Comparison of ENCODE assay signal across 23 cellular contexts in the genomic region with DNA sequence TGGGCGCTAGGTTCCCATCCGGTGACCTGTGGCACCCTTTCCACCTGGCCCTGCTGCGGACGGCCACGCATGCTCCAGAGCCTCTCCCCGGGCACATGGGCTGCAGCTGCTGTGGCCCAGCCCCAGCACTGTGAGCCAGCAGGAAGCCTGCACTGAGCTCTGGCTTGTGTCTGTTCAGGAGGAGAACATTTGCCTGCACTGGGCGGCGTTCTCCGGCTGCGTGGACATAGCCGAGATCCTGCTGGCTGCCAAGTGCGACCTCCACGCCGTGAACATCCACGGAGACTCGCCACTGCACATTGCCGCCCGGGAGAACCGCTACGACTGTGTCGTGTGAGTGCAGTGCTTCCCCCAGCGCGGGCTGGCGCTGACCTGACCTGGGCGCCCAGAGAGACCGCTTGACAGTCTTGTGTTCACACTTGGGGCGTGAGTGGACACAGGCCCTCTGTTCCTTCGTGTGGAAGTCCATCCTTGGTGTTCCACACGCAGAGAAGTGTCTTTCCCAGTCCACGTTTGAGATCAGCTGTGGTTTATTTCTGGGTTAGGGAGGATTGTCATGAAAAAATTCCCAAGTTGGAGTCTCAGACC.
DNase-seq lines count a peak whose midpoint lies in the region; ATAC-seq, FAIRE-seq and TF ChIP-seq lines count a peak whose summit lies in the region.
"Had no signal": no experiment of that assay in that cellular context is flagged by ENCODE, and none has a peak within 500 bp of the region (broad histone marks: within the 10 kb centered on the region; RNA-seq: fewer than 3 reads in every experiment).

No MANE protein-coding gene starts in this region.

- H3K4ac ChIP-seq in mesenchymal stem cell (ENCODE audit: low read depth in 1 of 2, low read length in 2 of 2) = no peak overlapping the region

- no peak for TF ChIP-seq POLR2A in K562 (conservative IDR thresholded peaks at IDR 0.05)
- TF ChIP-seq POLR2A in GM12891 (IDR thresholded peaks at IDR 0.05; ENCODE audit: low read depth, low read length) = no peak

- no peak overlapping the region for H3K14ac ChIP-seq in mesenchymal stem cell (ENCODE audit: low read length in 2 of 2)

- H3K9me1 ChIP-seq in K562 (ENCODE audit: control insufficient read depth, insufficient read depth, low read length) = no peaks in the 10 kb centered on the region

- BruUV-seq in K562 (replicated peaks; lab: Mats Ljungman, UMichigan) = no TSS peak

- H3K23ac ChIP-seq in mesenchymal stem cell (ENCODE audit: low read length in 2 of 2) = no peak overlapping the region

- H3K4me1 ChIP-seq in K562 (replicated peaks in 1 of 2; ENCODE audit: control insufficient read depth in 2 of 2, insufficient read depth in 2 of 2, low read length in 2 of 2) (peaks cover 0 to 8% of the 10 kb centered on the region in 2 experiments; a peak in 2 of 5 replicates), mesenchymal stem cell (ENCODE audit: control insufficient read depth, insufficient read depth, low read depth, low read length) (peaks cover 3% of the 10 kb centered on the region)
- H3K4me1 ChIP-seq: HAP-1 had no signal

- CTCF ChIA-PET in K562 (lab: Yijun Ruan, JAX; ENCODE audit: low intra/inter-chr PET ratio) = no interaction called here

- H3K9me3 Mint-ChIP-seq in activated naive CD8-positive, alpha-beta T cell treated with anti-CD3 and anti-CD28 coated beads, Interleukin-2, amount 10 ng/mL, durations not matched to agents 7 days and 5 days = peaks cover 7% of the 10 kb centered on the region
- H3K9me3 Mint-ChIP-seq in activated naive CD8-positive, alpha-beta T cell treated with anti-CD3 and anti-CD28 coated beads for 36 hours = no peaks in the 10 kb centered on the region
- no peaks in the 10 kb centered on the region for H3K9me3 Mint-ChIP-seq in stimulated activated memory B cell treated with anti-CD40 and anti-IgM and Interleukin-4, amounts not matched to agents 10 μg/mL and 1 μg/mL and 100 μg/mL, for 72 hours
- H3K9me3 Mint-ChIP-seq: CD4-positive, alpha-beta memory T cell; IgD-negative memory B cell had no signal

- H2AFZ ChIP-seq in K562 (ENCODE audit: low read depth, low read length) (no peak overlapping the region), mesenchymal stem cell (ENCODE audit: low read depth, low read length) (no peak overlapping the region)

- H3K27ac Mint-ChIP-seq in activated naive CD8-positive, alpha-beta T cell treated with anti-CD3 and anti-CD28 coated beads, Interleukin-2, amount 10 ng/mL, durations not matched to agents 7 days and 5 days = no peak overlapping the region
- no peak overlapping the region for H3K27ac Mint-ChIP-seq in activated naive CD8-positive, alpha-beta T cell treated with anti-CD3 and anti-CD28 coated beads for 36 hours
- no peak overlapping the region for H3K27ac Mint-ChIP-seq in stimulated activated memory B cell treated with anti-CD40 and anti-IgM and Interleukin-4, amounts not matched to agents 10 μg/mL and 1 μg/mL and 100 μg/mL, for 72 hours
- H3K27ac Mint-ChIP-seq: CD4-positive, alpha-beta memory T cell; IgD-negative memory B cell had no signal

- peaks cover 3% of the 10 kb centered on the region; the same call in 1 of the 2 replicates for H3K9me3 ChIP-seq in K562 (replicated peaks; ENCODE audit: control insufficient read depth, insufficient read depth, low read depth, low read length)
- H3K9me3 ChIP-seq in mesenchymal stem cell (ENCODE audit: control insufficient read depth, low read length) = no peaks in the 10 kb centered on the region
- H3K9me3 ChIP-seq: HAP-1 had no signal

- H2BK5ac ChIP-seq in mesenchymal stem cell (ENCODE audit: low read depth, low read length, poor library complexity, severe bottlenecking) = no peak overlapping the region

- H3K4me2 ChIP-seq in K562 (ENCODE audit: insufficient read depth, low read length) = no peak overlapping the region
- H3K4me2 ChIP-seq in mesenchymal stem cell (ENCODE audit: low read length, poor library complexity, severe bottlenecking) = no peak overlapping the region
- H3K4me2 ChIP-seq: BLaER1 had no signal

- 89% methylated on average over 23 of the region's 30 CpGs for WGBS in K562 (ENCODE audit: insufficient coverage, low coverage, missing lambda C conversion rate)
- WGBS in mesenchymal stem cell = 97% methylated on average over 30 of the region's 30 CpGs

- H4K20me1 ChIP-seq in K562 (replicated peaks; ENCODE audit: control insufficient read depth, insufficient read depth, low read length) = no peaks in the 10 kb centered on the region

- no peak for TF ChIP-seq RAD21 in K562 (CRISPR knock-in tag; conservative IDR thresholded peaks at IDR 0.05 in 1 of 2, IDR thresholded peaks at IDR 0.05 in 1 of 2)

- H3K4me3 ChIP-seq in K562 (no peak overlapping the region), mesenchymal stem cell (ENCODE audit: insufficient read depth in 1 of 2, low read depth in 1 of 2, low read length in 2 of 2) (no peak overlapping the region)
- H3K4me3 ChIP-seq: BLaER1, HAP-1, SK-N-MC had no signal

- H4K8ac ChIP-seq in mesenchymal stem cell (ENCODE audit: low read length) = no peak overlapping the region

- H2BK15ac ChIP-seq in mesenchymal stem cell (ENCODE audit: low read depth, poor library complexity, severe bottlenecking) = no peak overlapping the region

- H3K18ac ChIP-seq in mesenchymal stem cell (ENCODE audit: low read depth in 1 of 2, low read length in 2 of 2) = no peak overlapping the region

- H2AK5ac ChIP-seq in mesenchymal stem cell (ENCODE audit: low read length, severe bottlenecking) = no peak overlapping the region

- peaks cover 42% of the 10 kb centered on the region for H3K79me1 ChIP-seq in mesenchymal stem cell (replicated peaks; ENCODE audit: low read length, poor library complexity, severe bottlenecking)

- H3K79me2 ChIP-seq in K562 (ENCODE audit: control insufficient read depth, insufficient read depth, low read length) = no peaks in the 10 kb centered on the region

- H3K9ac ChIP-seq in K562 (ENCODE audit: insufficient read depth in 1 of 2, low read depth in 2 of 2, low read length in 2 of 2) = peak overlapping the region in 1 of 2 experiments; percentile 45; a peak in 1 of 4 replicates
- H3K9ac ChIP-seq in mesenchymal stem cell (ENCODE audit: low read length) = no peak overlapping the region
- H3K9ac ChIP-seq: BLaER1 had no signal

- no peaks in the 10 kb centered on the region for H3K27me3 Mint-ChIP-seq in activated naive CD8-positive, alpha-beta T cell treated with anti-CD3 and anti-CD28 coated beads, Interleukin-2, amount 10 ng/mL, durations not matched to agents 7 days and 5 days
- no peaks in the 10 kb centered on the region for H3K27me3 Mint-ChIP-seq in activated naive CD8-positive, alpha-beta T cell treated with anti-CD3 and anti-CD28 coated beads for 36 hours
- no peaks in the 10 kb centered on the region for H3K27me3 Mint-ChIP-seq in stimulated activated memory B cell treated with anti-CD40 and anti-IgM and Interleukin-4, amounts not matched to agents 10 μg/mL and 1 μg/mL and 100 μg/mL, for 72 hours
- H3K27me3 Mint-ChIP-seq: CD4-positive, alpha-beta memory T cell; IgD-negative memory B cell had no signal

- no peak overlapping the region for H2BK120ac ChIP-seq in mesenchymal stem cell (ENCODE audit: low read depth, low read length)

- TF ChIP-seq EP300 in K562 (IDR thresholded peaks at IDR 0.05; ENCODE audit: low read length) = no peak

- H3K27me3 ChIP-seq in K562 (ENCODE audit: control insufficient read depth in 2 of 2, insufficient read depth in 2 of 2, low read length in 2 of 2) = no peaks in the 10 kb centered on the region
- no peaks in the 10 kb centered on the region for H3K27me3 ChIP-seq in mesenchymal stem cell (ENCODE audit: control insufficient read depth in 1 of 2, insufficient read depth in 1 of 2, low read length in 2 of 2)
- H3K27me3 ChIP-seq: BLaER1 had no signal

- no peak for TF ChIP-seq CTCF in K562 (IDR thresholded peaks at IDR 0.05 in 2 of 3, conservative IDR thresholded peaks at IDR 0.05 in 1 of 3; ENCODE audit: insufficient read depth in 2 of 3, low read depth in 1 of 3, low read length in 3 of 3)

- H3K4me3 Mint-ChIP-seq in activated naive CD8-positive, alpha-beta T cell treated with anti-CD3 and anti-CD28 coated beads, Interleukin-2, amount 10 ng/mL, durations not matched to agents 7 days and 5 days = no peak overlapping the region
- no peak overlapping the region for H3K4me3 Mint-ChIP-seq in activated naive CD8-positive, alpha-beta T cell treated with anti-CD3 and anti-CD28 coated beads for 36 hours
- H3K4me3 Mint-ChIP-seq in stimulated activated memory B cell treated with anti-CD40 and anti-IgM and Interleukin-4, amounts not matched to agents 10 μg/mL and 1 μg/mL and 100 μg/mL, for 72 hours = peak overlapping the region; percentile 12
- H3K4me3 Mint-ChIP-seq: CD4-positive, alpha-beta memory T cell; IgD-negative memory B cell had no signal

- no peak overlapping the region for H2BK12ac ChIP-seq in mesenchymal stem cell (ENCODE audit: low read length in 2 of 2)

- H4K91ac ChIP-seq in mesenchymal stem cell (ENCODE audit: low read length) = peak overlapping the region; percentile 53

- POLR2A ChIA-PET in activated naive CD8-positive, alpha-beta T cell treated with anti-CD3 and anti-CD28 coated beads, Interleukin-2, amount 10 ng/mL, durations not matched to agents 7 days and 5 days (lab: Charles Lee) = no interaction called here
- POLR2A ChIA-PET in K562 (lab: Yijun Ruan, JAX) = no interaction called here

- DNase-seq in activated naive CD8-positive, alpha-beta T cell treated with anti-CD3 and anti-CD28 coated beads, Interleukin-2, amount 10 ng/mL, durations not matched to agents 7 days and 5 days = peak; percentile 19
- no peak for DNase-seq in activated naive CD8-positive, alpha-beta T cell treated with anti-CD3 and anti-CD28 coated beads for 36 hours
- DNase-seq in K562 (ENCODE audit: extremely low read depth in 1 of 4, low spot score in 3 of 4) (no peak), mesenchymal stem cell (no peak), GM12891 (ENCODE audit: insufficient read length, low spot score) (no peak), HuH-7.5 (ENCODE audit: low spot score) (no peak)
- DNase-seq: 8988T; Calu3; CD4-positive, alpha-beta memory T cell; GF-D8; MM.1S; NCI-H1092; NCI-H2081 treated with DMSO at 0.1 percent for 48 hours; NCI-H510A; NCI-H774; OCI-M1 had no signal

- H3K4me1 Mint-ChIP-seq in activated naive CD8-positive, alpha-beta T cell treated with anti-CD3 and anti-CD28 coated beads, Interleukin-2, amount 10 ng/mL, durations not matched to agents 7 days and 5 days = peaks cover 9% of the 10 kb centered on the region
- H3K4me1 Mint-ChIP-seq in activated naive CD8-positive, alpha-beta T cell treated with anti-CD3 and anti-CD28 coated beads for 36 hours = peaks cover 6% of the 10 kb centered on the region
- peaks cover 49% of the 10 kb centered on the region for H3K4me1 Mint-ChIP-seq in stimulated activated memory B cell treated with anti-CD40 and anti-IgM and Interleukin-4, amounts not matched to agents 10 μg/mL and 1 μg/mL and 100 μg/mL, for 72 hours

- FAIRE-seq in K562 (lab: Jason Lieb, UNC) = no peak
- no peak for FAIRE-seq in GM12891 (lab: Jason Lieb, UNC)

- peaks cover 29% of the 10 kb centered on the region for H3K36me3 Mint-ChIP-seq in activated naive CD8-positive, alpha-beta T cell treated with anti-CD3 and anti-CD28 coated beads, Interleukin-2, amount 10 ng/mL, durations not matched to agents 7 days and 5 days
- H3K36me3 Mint-ChIP-seq in activated naive CD8-positive, alpha-beta T cell treated with anti-CD3 and anti-CD28 coated beads for 36 hours = peaks cover 32% of the 10 kb centered on the region
- peaks cover 41% of the 10 kb centered on the region for H3K36me3 Mint-ChIP-seq in stimulated activated memory B cell treated with anti-CD40 and anti-IgM and Interleukin-4, amounts not matched to agents 10 μg/mL and 1 μg/mL and 100 μg/mL, for 72 hours

- ATAC-seq in activated naive CD8-positive, alpha-beta T cell treated with anti-CD3 and anti-CD28 coated beads, Interleukin-2, amount 10 ng/mL, durations not matched to agents 7 days and 5 days (ENCODE audit: low read depth) = no peak
- ATAC-seq in K562 = no peak
- ATAC-seq in stimulated activated memory B cell treated with anti-CD40 and anti-IgM and Interleukin-4, amounts not matched to agents 10 μg/mL and 1 μg/mL and 100 μg/mL, for 72 hours = no peak
- ATAC-seq in HG02678 (IDR thresholded peaks at IDR 0.05; ENCODE audit: unreplicated experiment) = no peak

- no peak overlapping the region for H3K27ac ChIP-seq in K562 (ENCODE audit: extremely low read depth, low read depth, low read length)
- no peak overlapping the region for H3K27ac ChIP-seq in mesenchymal stem cell (ENCODE audit: low read length, poor library complexity, severe bottlenecking)
- H3K27ac ChIP-seq: BLaER1, HL-60, SK-N-MC had no signal

- H3K36me3 ChIP-seq in K562 (ENCODE audit: control insufficient read depth, insufficient read depth, low read length) (peaks cover 64% of the 10 kb centered on the region; the same call in 2 of the 3 replicates), mesenchymal stem cell (ENCODE audit: control insufficient read depth in 1 of 2, insufficient read depth in 2 of 2, low read depth in 1 of 2, low read length in 2 of 2) (peaks cover 63 to 77% of the 10 kb centered on the region in 2 experiments)

- intact Hi-C loops in K562 (cut with micrococcal nuclease) = no loop called here

- in situ Hi-C loops in K562 (cut with MboI) = no loop called here
